Comparison of ENCODE assay signal across 8 cellular contexts in the genomic region with DNA sequence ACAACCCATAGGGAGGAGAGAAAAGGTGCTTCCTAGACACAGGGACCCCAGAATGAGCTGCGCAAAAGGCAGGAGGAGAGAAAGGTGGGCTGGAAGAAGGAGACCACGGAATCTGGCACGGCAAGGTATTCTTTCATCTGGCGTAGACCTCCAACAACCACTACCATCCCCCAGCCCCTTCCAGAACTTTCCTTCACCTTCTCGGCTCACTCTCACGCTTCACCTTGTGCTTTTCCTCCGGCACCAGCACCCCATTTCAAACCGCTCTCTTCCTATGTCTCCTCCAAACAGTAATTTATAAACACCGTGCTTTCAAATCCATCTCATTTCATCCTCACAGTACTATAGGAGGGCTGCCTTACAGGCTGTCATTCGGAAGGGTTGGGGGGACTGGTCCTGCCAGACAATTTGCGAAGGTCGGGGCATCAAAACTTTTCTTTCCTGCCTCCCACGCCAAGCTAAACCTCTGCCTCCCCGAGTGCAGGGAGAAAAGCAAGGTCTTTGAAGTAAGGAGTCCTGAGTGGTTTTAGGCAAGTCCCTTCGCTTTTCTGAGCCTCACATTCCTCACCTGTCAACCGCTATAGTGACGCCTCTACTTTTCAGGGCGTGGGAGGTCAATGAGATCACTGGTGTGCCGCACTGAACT. TPM values are rescaled to one million over a fixed set of nuclear protein-coding genes. Genes with fewer than 3 reads are reported as not detected.
A peak's percentile ranks its signal among the peaks of the same experiment; 100 is the strongest.
DNase-seq lines count a peak whose midpoint lies in the region; ATAC-seq, FAIRE-seq and TF ChIP-seq lines count a peak whose summit lies in the region.

No MANE protein-coding gene starts in this region.

- TF ChIP-seq POLR2A in H1 (IDR thresholded peaks at IDR 0.05; ENCODE audit: control extremely low read depth in 1 of 2, low read depth in 2 of 2, low read length in 2 of 2) (no peak), ovary (IDR thresholded peaks at IDR 0.05) (no peak)

- no TSS peak for BruUV-seq in Panc1 (replicated peaks; lab: Mats Ljungman, UMichigan)

- H3K4me1 ChIP-seq in Panc1 (ENCODE audit: control insufficient read depth, insufficient read depth, low read length) = peaks cover 27% of the 10 kb centered on the region
- peaks cover 0 to 11% (median 2%) of the 10 kb centered on the region in 4 experiments; a peak in 6 of 7 replicates for H3K4me1 ChIP-seq in H1 (replicated peaks in 1 of 4; ENCODE audit: control insufficient read depth in 3 of 4, insufficient read depth in 4 of 4, low read length in 3 of 4)
- peaks cover 23% of the 10 kb centered on the region for H3K4me1 ChIP-seq in ovary (ENCODE audit: insufficient read depth)

- H4K5ac ChIP-seq in H1 (ENCODE audit: insufficient read length, low read depth, low read length) = no peak overlapping the region

- no peak overlapping the region for H2BK20ac ChIP-seq in H1 (ENCODE audit: low read length)

- H3K56ac ChIP-seq in H1 (replicated peaks; ENCODE audit: insufficient read length, low read depth, low read length) = no peak overlapping the region

- H2BK5ac ChIP-seq in H1 (ENCODE audit: low read depth, low read length) = no peak overlapping the region

- no peak overlapping the region for H2AK5ac ChIP-seq in H1 (ENCODE audit: low read depth, low read length)

- no peak overlapping the region for H3K18ac ChIP-seq in H1 (ENCODE audit: extremely low read depth, low read length)

- no peak overlapping the region for H3K23ac ChIP-seq in H1 (ENCODE audit: insufficient read length)

- H3K4me2 ChIP-seq in H1 (ENCODE audit: insufficient read depth in 1 of 2, low read depth in 2 of 2, low read length in 2 of 2) = peak overlapping the region; percentile 74 to 86

- 49% methylated on average over 19 of the region's 19 CpGs; no CpG with 5 or more reads in 1 of the 2 experiments for WGBS in H1 (ENCODE audit: extremely low coverage in 1 of 2, insufficient coverage in 1 of 2, insufficient read length in 1 of 2, insufficient replicate concordance in 2 of 2, low coverage in 1 of 2, low lambda C conversion rate in 2 of 2, missing lambda C conversion rate in 1 of 2), 2 experiments
- WGBS in ovary, 3 donors = 11 to 16% (median 11%) methylated on average over 19 of the region's 19 CpGs

- H3K9me3 ChIP-seq in Panc1 (ENCODE audit: control insufficient read depth, insufficient read depth, low read depth, low read length) (no peaks in the 10 kb centered on the region), H1 (ENCODE audit: insufficient read depth in 2 of 2, low read depth in 1 of 2, low read length in 1 of 2) (no peaks in the 10 kb centered on the region), ovary (no peaks in the 10 kb centered on the region)

- no peaks in the 10 kb centered on the region for H3K36me3 ChIP-seq in Panc1 (ENCODE audit: control insufficient read depth, insufficient read depth, low read length)
- no peaks in the 10 kb centered on the region for H3K36me3 ChIP-seq in H1 (ENCODE audit: control insufficient read depth in 2 of 4, insufficient read depth in 4 of 4, low read length in 3 of 4)
- no peaks in the 10 kb centered on the region for H3K36me3 ChIP-seq in ovary

- no peak overlapping the region for H4K8ac ChIP-seq in H1 (ENCODE audit: extremely low read depth, insufficient read depth, low read length)

- TF ChIP-seq RAD21 in H1 (IDR thresholded peaks at IDR 0.05 in 1 of 2, conservative IDR thresholded peaks at IDR 0.05 in 1 of 2; ENCODE audit: low read depth in 2 of 2, low read length in 2 of 2) = no peak

- no peak overlapping the region for H2AFZ ChIP-seq in H1 (ENCODE audit: low read length)

- TF ChIP-seq CTCF in Panc1 (IDR thresholded peaks at IDR 0.05) = no peak
- TF ChIP-seq CTCF in H1 (IDR thresholded peaks at IDR 0.05; ENCODE audit: control extremely low read depth in 1 of 3, insufficient read depth in 1 of 3, low read depth in 1 of 3, low read length in 3 of 3) = no peak
- TF ChIP-seq CTCF in ovary (IDR thresholded peaks at IDR 0.05) = no peak

- intact Hi-C loops in Panc1 (cut with micrococcal nuclease; ENCODE audit: unreplicated experiment) (no loop called here), ovary (cut with DNase I) (no loop called here)

- peaks cover 0 to 3% of the 10 kb centered on the region in 2 experiments for H4K20me1 ChIP-seq in H1 (replicated peaks in 1 of 2; ENCODE audit: control insufficient read depth in 1 of 2, insufficient read depth in 2 of 2, low read length in 2 of 2)

- POLR2A ChIA-PET in Panc1 (lab: Charles Lee) (no interaction called here), H1 (lab: Charles Lee; ENCODE audit: partially characterized antibody) (interaction anchor here (0.8 to 3.7 kb wide), 5 partner anchors 12 to 48 kb away, joined by 3 to 16 read pairs (median 3); a partner anchor contains a TSS)

- TF ChIP-seq EP300 in H1 (IDR thresholded peaks at IDR 0.05; ENCODE audit: borderline replicate concordance in 1 of 2, low read depth in 2 of 2, low read length in 2 of 2) (no peak), ovary (IDR thresholded peaks at IDR 0.05) (no peak)

- H2BK15ac ChIP-seq in H1 (ENCODE audit: low read length) = no peak overlapping the region

- no peak overlapping the region for H2BK120ac ChIP-seq in H1 (replicated peaks; ENCODE audit: low read depth, low read length)

- no peak for DNase-seq in Panc1 (ENCODE audit: low read depth, low spot score)
- no peak for DNase-seq in H1 (ENCODE audit: low read depth in 1 of 2, low spot score in 2 of 2)
- no peak for DNase-seq in ovary
- no peak for DNase-seq in ureter (ENCODE audit: low spot score)

- peak overlapping the region; percentile 87 for H3K4me3 ChIP-seq in GM08714 (ENCODE audit: low read length)
- peak overlapping the region; percentile 75 to 89 for H3K4me3 ChIP-seq in Panc1 (ENCODE audit: low read depth in 2 of 2, low read length in 2 of 2)
- H3K4me3 ChIP-seq in H1 (ENCODE audit: extremely low read depth in 1 of 4, insufficient read depth in 2 of 4, low read depth in 3 of 4, low read length in 4 of 4) = peak overlapping the region; percentile 54 to 84 (median 79)
- H3K4me3 ChIP-seq in ovary = peak overlapping the region; percentile 87

- no peaks in the 10 kb centered on the region for H3K79me2 ChIP-seq in H1 (ENCODE audit: control insufficient read depth in 1 of 2, insufficient read depth in 2 of 2, low read length in 2 of 2)

- H3K27ac ChIP-seq in Panc1 (ENCODE audit: low read length) (peak overlapping the region; percentile 71), H1 (ENCODE audit: low read depth, low read length) (no peak overlapping the region), ovary (peak overlapping the region; percentile 65 to 66)

- H2BK12ac ChIP-seq in H1 (ENCODE audit: low read depth, low read length) = no peak overlapping the region

- in situ Hi-C loops in Panc1 (cut with HindIII; ENCODE audit: low pct_unique_long_range_greater_than_20kb, low sequenced_read_pairs) = no loop called here

- no peak overlapping the region for H3K9ac ChIP-seq in H1 (replicated peaks in 1 of 4; ENCODE audit: extremely low read depth in 1 of 4, low read depth in 3 of 4, low read length in 3 of 4)

- H3K79me1 ChIP-seq in H1 (ENCODE audit: low read depth, low read length) = peaks cover 2% of the 10 kb centered on the region; the same call in 1 of the 2 replicates

- H3K14ac ChIP-seq in H1 (ENCODE audit: insufficient read length) = no peak overlapping the region

- no peak overlapping the region for H3K4ac ChIP-seq in H1 (replicated peaks; ENCODE audit: insufficient read length, low read depth, low read length)

- no peak for FAIRE-seq in H1 (lab: Jason Lieb, UNC)

- CTCF ChIA-PET in Panc1 (lab: Charles Lee) = interaction anchor here (0.6 kb wide), 1 partner anchor 39 kb away, joined by 4 read pairs; no protein-coding TSS in a partner anchor
- CTCF ChIA-PET in H1 (lab: Charles Lee; ENCODE audit: partially characterized antibody) = interaction anchor here (0.9 kb wide), 1 partner anchor 377 kb away, joined by 3 read pairs; no protein-coding TSS in a partner anchor

- ATAC-seq in Panc1 (no peak), GM21381 (IDR thresholded peaks at IDR 0.05; ENCODE audit: unreplicated experiment) (no peak), GM21825 (IDR thresholded peaks at IDR 0.05; ENCODE audit: unreplicated experiment) (no peak), GM18498 (IDR thresholded peaks at IDR 0.05; ENCODE audit: unreplicated experiment) (no peak)

- H3K23me2 ChIP-seq in H1 (ENCODE audit: low read depth, low read length) = peaks cover 10% of the 10 kb centered on the region

- H3K27me3 ChIP-seq in Panc1 (ENCODE audit: control insufficient read depth, insufficient read depth, low read length) (no peaks in the 10 kb centered on the region), H1 (replicated peaks in 1 of 4; ENCODE audit: control insufficient read depth in 3 of 4, extremely low read depth in 1 of 4, insufficient read depth in 3 of 4, low read length in 3 of 4) (peaks cover 0 to 4% (median 2%) of the 10 kb centered on the region in 4 experiments; a peak in 1 of 7 replicates), ovary (no peaks in the 10 kb centered on the region)

- no peak overlapping the region for H4K91ac ChIP-seq in H1 (replicated peaks; ENCODE audit: insufficient read length, low read length)

RNA-seq across cellular contexts. Expression of a gene that starts 0.9 kb away (rescaled TPM):
- total RNA-seq in Panc1 (2021; ENCODE audit: unreplicated experiment) (9.7 TPM), ovary (10 to 100 TPM in 6 of 7 donors, 1 to 10 TPM in 1; 7.4 to 24.7 (median 14.1) TPM), ureter (6.7 TPM)
- polyA plus RNA-seq in Panc1 (2012; ENCODE audit: insufficient read length) = 16.1 TPM
- total RNA-seq in H1 (2021; fragmentation: NEBNext Ultra II Directional; extraction: Animal tissue kit (Norgen Biotek cat#: 25700)) = 4.1 and 6.2 TPM in 2 replicates
- polyA plus RNA-seq in H1 (2011; rRNA removed) (3.2 and 5.0 TPM in 2 replicates), ovary (10 to 100 TPM in 1 of 2 donors, 1 to 10 TPM in 1; 9.9 to 24.3 TPM)
- polyA plus RNA-seq in H1 (2011; cell fraction: cytosol; rRNA removed) = 4.1 TPM
- 4.5 TPM for polyA plus RNA-seq in H1 (2011; cell fraction: nucleus; rRNA removed)
- 2.8 to 4.9 TPM (median 3.5 TPM) in 4 replicates for polyA plus RNA-seq in H1 (2012, experiment 1 of 2)
- polyA plus RNA-seq in H1 (2012, experiment 2 of 2) = 2.9 TPM
- polyA plus RNA-seq in H1 (2013, experiment 1 of 2) = 1.8 TPM
- 1.6 TPM for polyA plus RNA-seq in H1 (2013, experiment 2 of 2)
- polyA minus RNA-seq in H1 (2011; rRNA and poly(A)+ RNA removed) = 6.5 and 8.2 TPM in 2 replicates
- 2.3 TPM for polyA minus RNA-seq in H1 (2011; cell fraction: cytosol; rRNA and poly(A)+ RNA removed)
- polyA minus RNA-seq in H1 (2011; cell fraction: nucleus; rRNA and poly(A)+ RNA removed) = 1.7 TPM

RNA-seq across cellular contexts. Expression of a gene that starts 1.2 kb away (rescaled TPM):
- total RNA-seq in Panc1 (2021; ENCODE audit: unreplicated experiment) (11.8 TPM), ovary (10 to 100 TPM in 4 of 7 donors, 1 to 10 TPM in 3; 8.0 to 18.6 (median 10.2) TPM), ureter (10.0 TPM)
- 9.6 TPM for polyA plus RNA-seq in Panc1 (2012; ENCODE audit: insufficient read length)
- total RNA-seq in H1 (2021; fragmentation: NEBNext Ultra II Directional; extraction: Animal tissue kit (Norgen Biotek cat#: 25700)) = 6.8 and 7.8 TPM in 2 replicates
- polyA plus RNA-seq in H1 (2011; rRNA removed) (4.6 and 7.2 TPM in 2 replicates), ovary (1 to 10 TPM; 9.1 to 9.2 TPM)
- polyA plus RNA-seq in H1 (2011; cell fraction: cytosol; rRNA removed) = 6.4 TPM
- polyA plus RNA-seq in H1 (2011; cell fraction: nucleus; rRNA removed) = 17.5 TPM
- polyA plus RNA-seq in H1 (2012, experiment 1 of 2) = 6.5 to 7.1 TPM (median 6.8 TPM) in 4 replicates
- polyA plus RNA-seq in H1 (2012, experiment 2 of 2) = 4.7 TPM
- 4.3 TPM for polyA plus RNA-seq in H1 (2013, experiment 1 of 2)
- 3.6 TPM for polyA plus RNA-seq in H1 (2013, experiment 2 of 2)
- polyA minus RNA-seq in H1 (2011; rRNA and poly(A)+ RNA removed) = 4.5 and 8.6 TPM in 2 replicates
- polyA minus RNA-seq in H1 (2011; cell fraction: cytosol; rRNA and poly(A)+ RNA removed) = 5.5 TPM
- polyA minus RNA-seq in H1 (2011; cell fraction: nucleus; rRNA and poly(A)+ RNA removed) = 9.2 TPM

RNA-seq across cellular contexts. Expression of a gene that starts 48.1 kb away (rescaled TPM):
- total RNA-seq in Panc1 (2021; ENCODE audit: unreplicated experiment) (97.0 TPM), ovary (10 to 100 TPM; 22.6 to 40.7 (median 28.5) TPM), ureter (53.1 TPM)
- polyA plus RNA-seq in Panc1 (2012; ENCODE audit: insufficient read length) = 62.2 TPM
- total RNA-seq in H1 (2021; fragmentation: NEBNext Ultra II Directional; extraction: Animal tissue kit (Norgen Biotek cat#: 25700)) = 56.9 and 66.7 TPM in 2 replicates
- polyA plus RNA-seq in H1 (2011; rRNA removed) (45.5 and 84.3 TPM in 2 replicates), ovary (10 to 100 TPM; 20.1 to 57.8 TPM)
- polyA plus RNA-seq in H1 (2011; cell fraction: cytosol; rRNA removed) = 66.3 TPM
- 47.6 TPM for polyA plus RNA-seq in H1 (2011; cell fraction: nucleus; rRNA removed)
- 47.0 to 77.3 TPM (median 58.6 TPM) in 4 replicates for polyA plus RNA-seq in H1 (2012, experiment 1 of 2)
- polyA plus RNA-seq in H1 (2012, experiment 2 of 2) = 23.8 TPM
- polyA plus RNA-seq in H1 (2013, experiment 1 of 2) = 171 TPM
- polyA plus RNA-seq in H1 (2013, experiment 2 of 2) = 186 TPM
- 70.8 and 86.4 TPM in 2 replicates for polyA minus RNA-seq in H1 (2011; rRNA and poly(A)+ RNA removed)
- 52.0 TPM for polyA minus RNA-seq in H1 (2011; cell fraction: cytosol; rRNA and poly(A)+ RNA removed)
- 46.6 TPM for polyA minus RNA-seq in H1 (2011; cell fraction: nucleus; rRNA and poly(A)+ RNA removed)
